22 cellular contexts compared by ENCODE assay signal in the genomic region with DNA sequence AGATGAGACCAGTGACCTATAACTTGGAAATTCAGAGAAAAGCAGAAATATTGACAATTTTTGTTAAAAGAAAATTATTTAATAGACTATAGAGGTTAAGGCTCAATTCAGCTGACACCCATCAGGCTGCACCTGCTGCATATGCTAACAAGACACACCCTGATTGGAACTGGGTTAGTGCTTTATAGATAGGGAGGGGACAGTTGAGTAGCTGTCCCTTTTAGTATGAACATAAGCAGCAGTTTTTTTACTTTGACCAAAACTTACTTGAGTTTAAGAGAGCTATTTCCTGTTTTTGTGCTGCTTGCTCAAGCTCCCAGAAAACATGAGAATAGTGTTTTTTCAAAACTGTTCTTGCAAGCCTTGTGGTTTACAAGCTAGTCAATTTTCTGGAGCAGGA.
"Had no signal": no experiment of that assay in that cellular context is flagged by ENCODE, and none has a peak within 500 bp of the region (broad histone marks: within the 10 kb centered on the region; RNA-seq: fewer than 3 reads in every experiment).

No MANE protein-coding gene starts in this region.

- H3K27ac ChIP-seq: epithelial cell of prostate, esophagus muscularis mucosa, gastrocnemius medialis, heart right ventricle, neutrophil, psoas muscle, right lobe of liver, suprapubic skin, tibial artery, upper lobe of left lung, uterus had no signal

- ATAC-seq: effector memory CD8-positive, alpha-beta T cell; gastrocnemius medialis; heart right ventricle; left lobe of liver; naive thymus-derived CD8-positive, alpha-beta T cell; psoas muscle; right lobe of liver; stimulated activated effector memory CD8-positive, alpha-beta T cell treated with anti-CD3 and anti-CD28 coated beads, Interleukin-12 subunit alpha, Interleukin-12 subunit beta, amount 100 ng/mL, for 72 hours; stimulated activated naive CD8-positive, alpha-beta T cell treated with anti-CD3 and anti-CD28 coated beads, Interleukin-15, Interleukin-2, amounts not matched to agents 100 U/mL and 50 U/mL, for 24 hours had no signal

- H3K27me3 ChIP-seq: esophagus muscularis mucosa, gastrocnemius medialis, heart right ventricle, neutrophil, right lobe of liver, suprapubic skin, tibial artery, upper lobe of left lung, uterus had no signal

- DNase-seq: effector memory CD8-positive, alpha-beta T cell; gastrocnemius medialis; heart right ventricle; hypothalamus; kidney glomerular epithelial cell; mammary epithelial cell; naive thymus-derived CD8-positive, alpha-beta T cell; psoas muscle; retina; right lobe of liver; stimulated activated CD4-positive, alpha-beta T cell treated with anti-CD3 and anti-CD28 coated beads, Interleukin-4, amount 100 ng/mL, for 1 hour; stimulated activated CD8-positive, alpha-beta memory T cell treated with anti-CD3 and anti-CD28 coated beads, Interleukin-4, amount 100 ng/mL, for 48 hours; stimulated activated naive CD8-positive, alpha-beta T cell treated with anti-CD3 and anti-CD28 coated beads, Interleukin-15, Interleukin-2, amounts not matched to agents 100 U/mL and 50 U/mL, for 24 hours; tibial artery; upper lobe of left lung; uterus had no signal

- H3K4me1 ChIP-seq: esophagus muscularis mucosa, gastrocnemius medialis, heart right ventricle, psoas muscle, right lobe of liver, suprapubic skin, tibial artery, upper lobe of left lung, uterus had no signal

- H3K36me3 ChIP-seq: esophagus muscularis mucosa, gastrocnemius medialis, heart right ventricle, neutrophil, right lobe of liver, suprapubic skin, tibial artery, upper lobe of left lung, uterus had no signal

- H3K9me3 ChIP-seq: esophagus muscularis mucosa, gastrocnemius medialis, neutrophil, psoas muscle, right lobe of liver, suprapubic skin, tibial artery, upper lobe of left lung, uterus had no signal

- H3K4me3 ChIP-seq: esophagus muscularis mucosa, gastrocnemius medialis, heart right ventricle, psoas muscle, right lobe of liver, suprapubic skin, tibial artery, upper lobe of left lung, uterus had no signal
